8 cellular contexts compared by ENCODE assay signal in genomic region chr6:6803180-6803978, GRCh38.
A peak's percentile ranks its signal among the peaks of the same experiment; 100 is the strongest.
DNase-seq lines count a peak whose midpoint lies in the region; ATAC-seq and TF ChIP-seq lines count a peak whose summit lies in the region.

No MANE protein-coding gene starts in this region.

- DNase-seq in GM12865 (ENCODE audit: low read depth) (peak; percentile 85), epithelial cell of prostate (ENCODE audit: low read depth, low spot score) (peak; percentile 100), Ammon's horn (ENCODE audit: low spot score) (no peak), amygdala (lab: John Stamatoyannopoulos, UW) (no peak), Kasumi-1 (lab: John Stamatoyannopoulos, UW) (no peak), NCI-H1048 (lab: John Stamatoyannopoulos, UW) (no peak)

- TF ChIP-seq CTCF in GM12865 (IDR thresholded peaks at IDR 0.05; ENCODE audit: insufficient read depth, low read depth, low read length, missing control alignments): no peak

- H3K27ac ChIP-seq in epithelial cell of prostate: peak overlapping the region; percentile 100

- H3K4me3 ChIP-seq in GM12865 (ENCODE audit: low read depth, low read length): no peak overlapping the region

- ATAC-seq in GM21367 (IDR thresholded peaks at IDR 0.05; ENCODE audit: unreplicated experiment) (peak; percentile 58), HG03558 (IDR thresholded peaks at IDR 0.05; ENCODE audit: extremely low read depth, unreplicated experiment) (peak; percentile 58)

Comparison
In these comparisons a context has a peak if more than half of its experiments do, and no peak if none do; other contexts are left out.
1. DNase-seq: peak in GM12865 (single experiment) and epithelial cell of prostate (single experiment); none in Ammon's horn (single experiment), amygdala (0 of 56), Kasumi-1 (0 of 2) and NCI-H1048 (single experiment).